In genomic region chr19:2610637-2611482, GRCh38 we compare ENCODE assay signal across 1 cellular context.
TF ChIP-seq lines count a peak whose summit lies in the region.

No MANE protein-coding gene starts in this region.

TF ChIP-seq in K562, 482 proteins besides CTCF, POLR2A, EP300 and RAD21 (continued from another document and continues in another):
- TF ChIP-seq, protein P1, sequence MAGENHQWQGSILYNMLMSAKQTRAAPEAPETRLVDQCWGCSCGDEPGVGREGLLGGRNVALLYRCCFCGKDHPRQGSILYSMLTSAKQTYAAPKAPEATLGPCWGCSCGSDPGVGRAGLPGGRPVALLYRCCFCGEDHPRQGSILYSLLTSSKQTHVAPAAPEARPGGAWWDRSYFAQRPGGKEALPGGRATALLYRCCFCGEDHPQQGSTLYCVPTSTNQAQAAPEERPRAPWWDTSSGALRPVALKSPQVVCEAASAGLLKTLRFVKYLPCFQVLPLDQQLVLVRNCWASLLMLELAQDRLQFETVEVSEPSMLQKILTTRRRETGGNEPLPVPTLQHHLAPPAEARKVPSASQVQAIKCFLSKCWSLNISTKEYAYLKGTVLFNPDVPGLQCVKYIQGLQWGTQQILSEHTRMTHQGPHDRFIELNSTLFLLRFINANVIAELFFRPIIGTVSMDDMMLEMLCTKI (IDR thresholded peaks at IDR 0.05; ENCODE audit: partially characterized antibody) = no peak
- TF ChIP-seq ZFX (CRISPR knock-in tag; IDR thresholded peaks at IDR 0.05) = 0 out of 2 replicates have a peak, but pooled peaks have one; percentile 19
- peak; percentile 78; the same call in 1 of the 2 replicates for TF ChIP-seq CTBP1 (IDR thresholded peaks at IDR 0.05; ENCODE audit: borderline replicate concordance)
- TF ChIP-seq RBFOX2 (IDR thresholded peaks at IDR 0.05; ENCODE audit: low read depth, low read length) = 0 out of 2 replicates have a peak, but pooled peaks have one; percentile 32
- no peak for TF ChIP-seq ARID1B (IDR thresholded peaks at IDR 0.05)
- TF ChIP-seq ZNF395 (CRISPR knock-in tag; IDR thresholded peaks at IDR 0.05) = no peak
- no peak for TF ChIP-seq PHF20 (IDR thresholded peaks at IDR 0.05; ENCODE audit: partially characterized antibody)
- no peak for TF ChIP-seq TAF15 (IDR thresholded peaks at IDR 0.05; ENCODE audit: low read depth, low read length)
- no peak for TF ChIP-seq ID3 (CRISPR knock-in tag; IDR thresholded peaks at IDR 0.05)
- no peak for TF ChIP-seq ID3 (tag; IDR thresholded peaks at IDR 0.05)
- TF ChIP-seq, protein P2, sequence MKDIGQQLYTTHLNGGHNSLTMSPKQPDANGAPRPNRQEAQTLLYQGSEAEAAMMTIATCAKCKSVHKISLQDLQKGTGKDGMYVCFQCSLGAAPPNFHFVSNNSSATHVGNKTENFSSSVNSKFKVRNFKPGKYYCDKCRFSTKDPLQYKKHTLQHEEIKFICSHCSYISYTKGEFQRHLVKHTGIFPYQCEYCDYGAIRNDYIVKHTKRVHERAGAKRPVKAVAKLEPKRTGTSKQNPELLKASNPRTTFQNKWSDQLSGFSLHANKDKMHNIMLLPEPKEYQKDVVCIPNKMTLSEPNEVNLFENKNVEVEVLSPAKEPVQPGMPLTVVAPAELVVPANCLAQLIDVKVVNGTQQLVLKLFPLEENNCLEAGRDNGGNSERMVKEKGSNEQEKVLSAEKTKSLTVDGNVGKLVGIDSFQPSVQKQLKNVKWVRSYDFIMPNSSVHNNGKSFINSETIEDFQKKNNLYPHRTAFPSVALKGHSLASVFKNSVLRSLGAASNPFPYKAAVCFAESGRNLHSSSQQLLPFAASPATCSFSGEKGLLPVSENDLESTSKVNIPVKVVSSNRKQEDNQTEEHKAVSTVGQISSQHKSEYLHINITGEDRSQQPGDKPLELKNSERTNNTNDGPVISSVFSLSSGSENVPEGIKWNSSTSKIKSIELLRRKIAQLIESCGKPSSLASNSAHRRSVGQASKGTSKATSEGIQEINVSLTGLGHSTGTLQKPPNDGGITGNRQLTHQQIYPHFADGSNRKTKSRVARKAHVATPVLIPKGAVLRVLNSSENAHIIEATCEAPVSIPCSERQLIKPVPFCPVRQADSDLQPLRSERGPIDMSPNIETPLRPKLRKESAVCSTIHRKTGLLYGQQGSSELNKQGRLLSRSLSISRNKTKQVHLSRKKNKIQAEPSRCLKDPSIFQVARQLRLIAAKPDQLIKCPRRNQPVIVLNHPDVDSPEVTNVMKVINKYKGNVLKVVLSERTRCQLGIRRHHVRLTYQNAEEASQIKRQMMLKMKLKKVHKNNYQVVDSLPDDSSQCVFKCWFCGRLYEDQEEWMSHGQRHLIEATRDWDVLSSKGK (CRISPR knock-in tag; IDR thresholded peaks at IDR 0.05) = no peak
- no peak for TF ChIP-seq CTCFL (IDR thresholded peaks at IDR 0.05; ENCODE audit: borderline replicate concordance, insufficient read depth, low read depth, low read length, poor library complexity, severe bottlenecking)
- no peak for TF ChIP-seq HSF4 (CRISPR knock-in tag; IDR thresholded peaks at IDR 0.05; ENCODE audit: borderline replicate concordance)
- no peak for TF ChIP-seq CHD1 (IDR thresholded peaks at IDR 0.05; ENCODE audit: low read length)
- TF ChIP-seq ZBTB40 (IDR thresholded peaks at IDR 0.05) = 0 out of 2 replicates have a peak, but pooled peaks have one; percentile 33
- no peak for TF ChIP-seq ZBTB40 (CRISPR knock-in tag; IDR thresholded peaks at IDR 0.05)
- no peak for TF ChIP-seq SMARCC2 (IDR thresholded peaks at IDR 0.05; ENCODE audit: low read depth)
- no peak for TF ChIP-seq TARDBP (IDR thresholded peaks at IDR 0.05)
- no peak for TF ChIP-seq PHF21A (IDR thresholded peaks at IDR 0.05; ENCODE audit: borderline replicate concordance, low read depth)
- no peak for TF ChIP-seq NFIX (CRISPR knock-in tag; IDR thresholded peaks at IDR 0.05; ENCODE audit: low read depth)
- no peak for TF ChIP-seq HDAC3 (IDR thresholded peaks at IDR 0.05; ENCODE audit: borderline replicate concordance, partially characterized antibody)
- no peak for TF ChIP-seq GTF2E2 (tag; IDR thresholded peaks at IDR 0.05)
- no peak for TF ChIP-seq BRD4 (IDR thresholded peaks at IDR 0.05)
- TF ChIP-seq, protein P3, sequence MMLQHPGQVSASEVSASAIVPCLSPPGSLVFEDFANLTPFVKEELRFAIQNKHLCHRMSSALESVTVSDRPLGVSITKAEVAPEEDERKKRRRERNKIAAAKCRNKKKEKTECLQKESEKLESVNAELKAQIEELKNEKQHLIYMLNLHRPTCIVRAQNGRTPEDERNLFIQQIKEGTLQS (IDR thresholded peaks at IDR 0.05) = no peak
- TF ChIP-seq, protein P3 (CRISPR knock-in tag; conservative IDR thresholded peaks at IDR 0.05) = no peak
- TF ChIP-seq PYGO2 (tag; IDR thresholded peaks at IDR 0.05) = no peak
- TF ChIP-seq REST (CRISPR knock-in tag; IDR thresholded peaks at IDR 0.05; ENCODE audit: low read depth) = no peak
